In the genomic region with DNA sequence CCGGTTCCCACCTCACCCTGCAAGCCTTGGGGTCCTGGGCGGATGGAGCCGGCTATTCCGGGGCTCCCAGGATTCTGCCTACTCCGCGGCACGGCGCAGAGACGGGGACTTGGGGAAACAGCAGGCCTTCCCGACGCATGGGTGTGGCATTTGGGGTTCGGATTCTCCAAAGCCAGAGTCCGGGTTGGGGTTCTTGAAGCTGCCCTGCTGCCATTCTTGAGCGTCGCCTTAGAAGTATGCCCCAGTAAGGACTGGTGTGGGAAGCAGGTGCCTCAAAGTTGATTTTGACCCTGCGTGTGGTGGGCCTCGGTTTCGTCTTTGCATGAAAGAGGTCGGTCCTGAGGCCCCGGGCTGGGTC, we compare ENCODE assay signal across 8 cellular contexts.
DNase-seq lines count a peak whose midpoint lies in the region; ATAC-seq lines count a peak whose summit lies in the region.

No MANE protein-coding gene starts in this region.

- H3K27ac Mint-ChIP-seq in T-helper 1 cell treated with Interleukin-12 subunit alpha and Interleukin-12 subunit beta and Interleukin-4 antibody, amounts not matched to agents 30 μg/mL and 1 μg/mL, for 36 hours: peak overlapping the region; percentile 98
- peak overlapping the region; percentile 98 for H3K27ac Mint-ChIP-seq in activated naive CD4-positive, alpha-beta T cell treated with anti-CD3 and anti-CD28 coated beads, Interleukin-2, amount 10 ng/mL, durations not matched to agents 7 days and 5 days

- DNase-seq in T-helper 1 cell (no peak), NCI-H146 (lab: John Stamatoyannopoulos, UW) (no peak), cerebellar cortex (ENCODE audit: low spot score) (no peak)
- no peak for DNase-seq in activated naive CD4-positive, alpha-beta T cell treated with anti-CD3 and anti-CD28 coated beads, Interleukin-2, amount 10 ng/mL, durations not matched to agents 7 days and 5 days

- peak overlapping the region; percentile 12 for H3K9ac ChIP-seq in iPS-15b (ENCODE audit: low read depth, low read length)
- peak overlapping the region; percentile 84 to 93 for H3K9ac ChIP-seq in stomach smooth muscle (ENCODE audit: low read length in 2 of 2)

- peaks cover 2% of the 10 kb centered on the region for H3K36me3 Mint-ChIP-seq in T-helper 1 cell treated with Interleukin-12 subunit alpha and Interleukin-12 subunit beta and Interleukin-4 antibody, amounts not matched to agents 30 μg/mL and 1 μg/mL, for 36 hours (ENCODE audit: low read depth)
- peaks cover 27% of the 10 kb centered on the region for H3K36me3 Mint-ChIP-seq in activated naive CD4-positive, alpha-beta T cell treated with anti-CD3 and anti-CD28 coated beads, Interleukin-2, amount 10 ng/mL, durations not matched to agents 7 days and 5 days

- no peak for ATAC-seq in HG02852 (IDR thresholded peaks at IDR 0.05; ENCODE audit: unreplicated experiment)

- CTCF ChIA-PET in activated naive CD4-positive, alpha-beta T cell treated with anti-CD3 and anti-CD28 coated beads, Interleukin-2, amount 10 ng/mL, durations not matched to agents 7 days and 5 days (lab: Charles Lee): interaction anchor here (0.7 to 0.9 kb wide), 3 partner anchors 12 to 28 kb away, joined by 3 read pairs; no protein-coding TSS in a partner anchor

- H3K36me3 ChIP-seq in iPS-15b (ENCODE audit: control insufficient read depth, insufficient read depth, low read length) (no peaks in the 10 kb centered on the region), stomach smooth muscle (ENCODE audit: control insufficient read depth in 2 of 2, insufficient read depth in 2 of 2, low read length in 2 of 2) (peaks cover 0 to 5% of the 10 kb centered on the region in 2 donors)

- H3K4me3 Mint-ChIP-seq in T-helper 1 cell treated with Interleukin-12 subunit alpha and Interleukin-12 subunit beta and Interleukin-4 antibody, amounts not matched to agents 30 μg/mL and 1 μg/mL, for 36 hours: peak overlapping the region; percentile 99
- peak overlapping the region; percentile 98 for H3K4me3 Mint-ChIP-seq in activated naive CD4-positive, alpha-beta T cell treated with anti-CD3 and anti-CD28 coated beads, Interleukin-2, amount 10 ng/mL, durations not matched to agents 7 days and 5 days

- H3K27me3 ChIP-seq in iPS-15b (ENCODE audit: control insufficient read depth, insufficient read depth, low read length) (peaks cover 8% of the 10 kb centered on the region), stomach smooth muscle (ENCODE audit: control insufficient read depth in 1 of 2, insufficient read depth in 2 of 2, low read length in 2 of 2) (no peaks in the 10 kb centered on the region)

- peaks cover 26% of the 10 kb centered on the region for H3K4me1 Mint-ChIP-seq in T-helper 1 cell treated with Interleukin-12 subunit alpha and Interleukin-12 subunit beta and Interleukin-4 antibody, amounts not matched to agents 30 μg/mL and 1 μg/mL, for 36 hours (ENCODE audit: low read depth)
- peaks cover 40% of the 10 kb centered on the region for H3K4me1 Mint-ChIP-seq in activated naive CD4-positive, alpha-beta T cell treated with anti-CD3 and anti-CD28 coated beads, Interleukin-2, amount 10 ng/mL, durations not matched to agents 7 days and 5 days

- H3K27me3 Mint-ChIP-seq in T-helper 1 cell treated with Interleukin-12 subunit alpha and Interleukin-12 subunit beta and Interleukin-4 antibody, amounts not matched to agents 30 μg/mL and 1 μg/mL, for 36 hours (ENCODE audit: low read depth): peaks cover 18% of the 10 kb centered on the region
- peaks cover 15% of the 10 kb centered on the region for H3K27me3 Mint-ChIP-seq in activated naive CD4-positive, alpha-beta T cell treated with anti-CD3 and anti-CD28 coated beads, Interleukin-2, amount 10 ng/mL, durations not matched to agents 7 days and 5 days

- no peaks in the 10 kb centered on the region for H3K4me1 ChIP-seq in iPS-15b (ENCODE audit: control insufficient read depth, insufficient read depth, low read length)
- peaks cover 36% of the 10 kb centered on the region for H3K4me1 ChIP-seq in stomach smooth muscle (ENCODE audit: control insufficient read depth, insufficient read depth, low read length)

- H3K9me3 ChIP-seq in iPS-15b (ENCODE audit: control insufficient read depth, insufficient read depth, low read length): no peaks in the 10 kb centered on the region
- no peaks in the 10 kb centered on the region for H3K9me3 ChIP-seq in stomach smooth muscle (ENCODE audit: control insufficient read depth in 2 of 2, low read length in 2 of 2)

- H3K9me3 Mint-ChIP-seq in T-helper 1 cell treated with Interleukin-12 subunit alpha and Interleukin-12 subunit beta and Interleukin-4 antibody, amounts not matched to agents 30 μg/mL and 1 μg/mL, for 36 hours: no peaks in the 10 kb centered on the region
- H3K9me3 Mint-ChIP-seq in activated naive CD4-positive, alpha-beta T cell treated with anti-CD3 and anti-CD28 coated beads, Interleukin-2, amount 10 ng/mL, durations not matched to agents 7 days and 5 days: no peaks in the 10 kb centered on the region

- H3K27ac ChIP-seq in stomach smooth muscle (ENCODE audit: low read length): peak overlapping the region; percentile 93

- H3K4me3 ChIP-seq in iPS-15b (ENCODE audit: low read depth, low read length) (peak overlapping the region; percentile 75), stomach smooth muscle (ENCODE audit: low read length in 2 of 2) (peak overlapping the region; percentile 76 to 95)
